Comparison of ENCODE assay signal across 17 cellular contexts in the genomic region with DNA sequence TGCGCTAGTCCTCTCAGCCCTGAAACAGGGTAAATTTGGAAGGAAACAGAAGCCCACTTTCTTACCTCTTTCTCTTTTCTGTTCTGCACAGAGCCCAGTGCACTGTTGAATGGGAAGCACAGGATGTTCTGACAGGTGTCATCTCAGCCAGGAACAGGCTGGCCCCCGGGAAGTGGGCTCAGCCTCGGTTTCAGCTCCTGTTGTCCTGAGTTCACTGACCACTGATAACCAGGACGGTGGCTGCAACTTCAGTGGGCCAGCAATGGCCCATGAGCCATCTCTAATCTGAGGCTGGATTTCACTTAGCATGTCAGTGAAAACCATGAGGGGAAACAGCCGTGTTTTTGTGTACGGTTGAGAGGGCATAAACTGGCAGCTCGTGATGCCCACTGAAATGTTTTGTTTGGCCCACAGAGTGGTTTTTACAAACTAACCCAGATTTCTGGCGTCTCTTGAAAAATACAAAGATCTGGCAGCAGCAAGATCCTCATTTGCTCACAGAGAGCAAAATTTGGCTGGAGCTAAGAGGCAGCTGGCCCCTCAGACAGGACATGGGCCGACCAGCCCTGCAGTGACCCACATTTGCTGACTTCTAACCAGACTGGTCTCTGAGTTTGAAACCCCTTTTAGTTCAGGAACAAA.
DNase-seq lines count a peak whose midpoint lies in the region; ATAC-seq and TF ChIP-seq lines count a peak whose summit lies in the region.
"Had no signal": no experiment of that assay in that cellular context is flagged by ENCODE, and none has a peak within 500 bp of the region (broad histone marks: within the 10 kb centered on the region; RNA-seq: fewer than 3 reads in every experiment).

No MANE protein-coding gene starts in this region.

- no peak for ATAC-seq in HG03045 (IDR thresholded peaks at IDR 0.05; ENCODE audit: unreplicated experiment)

- H3K4me1 ChIP-seq in esophagus muscularis mucosa: no peaks in the 10 kb centered on the region
- H3K4me1 ChIP-seq: SJCRH30 had no signal

- TF ChIP-seq EP300 in esophagus muscularis mucosa (IDR thresholded peaks at IDR 0.05): no peak

- DNase-seq in Ammon's horn (ENCODE audit: low spot score) (peak; percentile 56), astrocyte of the hippocampus (ENCODE audit: low read depth, low spot score) (peak; percentile 16), globus pallidus (ENCODE audit: low spot score) (peak; percentile 54), pons (ENCODE audit: low spot score) (peak; percentile 38), KBM-7 (no peak), esophagus muscularis mucosa (ENCODE audit: extremely low spot score) (no peak)
- DNase-seq in activated CD4-positive, alpha-beta T cell treated with anti-CD3 and anti-CD28 coated beads, Interleukin-2, amount 10 ng/mL, durations not matched to agents 24 days and 14 days: no peak
- DNase-seq: CD4-positive, alpha-beta memory T cell; DMS153; NCI-H1417 treated with DMSO at 0.1 percent for 48 hours; NCI-H187 treated with DMSO at 0.1 percent for 48 hours; NCI-H2227 treated with DMSO at 0.1 percent for 48 hours; NCI-H510A treated with DMSO at 0.1 percent for 48 hours; NCI-H774; SJCRH30 had no signal

- H3K36me3 ChIP-seq in esophagus muscularis mucosa: no peaks in the 10 kb centered on the region
- H3K36me3 ChIP-seq: SJCRH30 had no signal

- H3K9me3 ChIP-seq in esophagus muscularis mucosa: peaks cover 0 to 4% (median 0%) of the 10 kb centered on the region in 4 donors
- H3K9me3 ChIP-seq: SJCRH30 had no signal

- no peaks in the 10 kb centered on the region for H3K27me3 Mint-ChIP-seq in activated CD4-positive, alpha-beta T cell treated with anti-CD3 and anti-CD28 coated beads, Interleukin-2, amount 10 ng/mL, durations not matched to agents 24 days and 14 days
- H3K27me3 Mint-ChIP-seq: CD4-positive, alpha-beta memory T cell had no signal

- no peak for TF ChIP-seq CTCF in esophagus muscularis mucosa (IDR thresholded peaks at IDR 0.05)

- TF ChIP-seq POLR2A in esophagus muscularis mucosa (IDR thresholded peaks at IDR 0.05; ENCODE audit: low read depth): no peak

- no peaks in the 10 kb centered on the region for H3K27me3 ChIP-seq in esophagus muscularis mucosa

- H3K27ac ChIP-seq in esophagus muscularis mucosa (replicated peaks in 1 of 4): no peak overlapping the region
- H3K27ac ChIP-seq: KMS-11, SJCRH30 had no signal

- H3K4me3 ChIP-seq in esophagus muscularis mucosa: no peak overlapping the region
- H3K4me3 ChIP-seq: SJCRH30 had no signal

- H3K27ac Mint-ChIP-seq in activated CD4-positive, alpha-beta T cell treated with anti-CD3 and anti-CD28 coated beads, Interleukin-2, amount 10 ng/mL, durations not matched to agents 24 days and 14 days: no peak overlapping the region
- H3K27ac Mint-ChIP-seq: CD4-positive, alpha-beta memory T cell had no signal

- no peaks in the 10 kb centered on the region for H3K4me1 Mint-ChIP-seq in activated CD4-positive, alpha-beta T cell treated with anti-CD3 and anti-CD28 coated beads, Interleukin-2, amount 10 ng/mL, durations not matched to agents 24 days and 14 days
- H3K4me1 Mint-ChIP-seq: CD4-positive, alpha-beta memory T cell had no signal

- intact Hi-C loops in activated CD4-positive, alpha-beta T cell treated with anti-CD3 and anti-CD28 coated beads, Interleukin-2, amount 10 ng/mL, durations not matched to agents 24 days and 14 days (cut with micrococcal nuclease): no loop called here
- intact Hi-C loops in esophagus muscularis mucosa (cut with DNase I): no loop called here

- in situ Hi-C loops in KBM-7 (cut with MboI; ENCODE audit: low pct_unique_long_range_greater_than_20kb, low sequenced_read_pairs): no loop called here

- WGBS in esophagus muscularis mucosa: 62% methylated on average over 9 of the region's 9 CpGs

- no peak overlapping the region for H3K4me3 Mint-ChIP-seq in activated CD4-positive, alpha-beta T cell treated with anti-CD3 and anti-CD28 coated beads, Interleukin-2, amount 10 ng/mL, durations not matched to agents 24 days and 14 days
- H3K4me3 Mint-ChIP-seq: CD4-positive, alpha-beta memory T cell had no signal

- H3K9me3 Mint-ChIP-seq in activated CD4-positive, alpha-beta T cell treated with anti-CD3 and anti-CD28 coated beads, Interleukin-2, amount 10 ng/mL, durations not matched to agents 24 days and 14 days: no peaks in the 10 kb centered on the region

- no peaks in the 10 kb centered on the region for H3K36me3 Mint-ChIP-seq in activated CD4-positive, alpha-beta T cell treated with anti-CD3 and anti-CD28 coated beads, Interleukin-2, amount 10 ng/mL, durations not matched to agents 24 days and 14 days (ENCODE audit: low read depth)
- H3K36me3 Mint-ChIP-seq: CD4-positive, alpha-beta memory T cell had no signal

Comparison
In these comparisons a context has a peak if more than half of its experiments do, and no peak if none do; other contexts are left out.
1. DNase-seq: peak in Ammon's horn (single experiment), astrocyte of the hippocampus (single experiment), globus pallidus (single experiment) and pons (single experiment); none in KBM-7 (single experiment), activated CD4-positive, alpha-beta T cell treated with anti-CD3 and anti-CD28 coated beads, Interleukin-2, amount 10 ng/mL, durations not matched to agents 24 days and 14 days (single experiment) and esophagus muscularis mucosa (single experiment).